In the genomic region with DNA sequence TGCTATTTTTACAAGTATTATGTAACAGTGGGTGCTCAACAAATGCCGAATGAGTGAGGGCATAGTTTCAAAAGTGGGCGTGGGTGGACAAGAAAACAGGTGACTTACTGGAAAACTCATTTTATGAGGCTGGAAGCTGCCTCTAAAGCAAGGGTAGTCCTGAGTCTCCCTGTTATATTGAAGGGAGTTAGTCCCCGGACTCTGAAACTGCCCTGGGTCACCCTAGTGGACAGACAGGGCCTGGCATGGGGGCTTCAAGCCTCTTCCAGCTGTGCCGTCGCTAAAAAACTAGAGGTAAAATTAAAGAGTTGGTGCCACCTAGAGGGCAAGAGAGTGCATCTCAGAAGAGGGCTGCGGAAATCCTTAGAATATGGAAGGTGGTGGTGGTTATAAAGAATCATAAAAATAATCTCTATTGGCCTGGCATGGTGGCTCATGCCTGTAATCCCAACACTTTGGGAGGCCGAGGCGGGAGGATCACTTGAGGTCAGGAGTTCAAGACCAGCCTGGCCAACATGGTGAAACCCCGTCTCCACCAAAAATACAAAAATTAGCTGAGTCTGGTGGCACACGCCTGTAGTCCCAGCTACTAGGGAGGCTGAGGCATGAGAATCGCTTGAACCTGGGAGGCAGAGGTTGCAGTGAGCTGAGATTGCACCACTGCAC, we compare ENCODE assay signal across 1 cellular context.
TF ChIP-seq lines count a peak whose summit lies in the region.

No MANE protein-coding gene starts in this region.

TF ChIP-seq in SK-N-SH, 30 proteins besides CTCF, POLR2A, EP300 and RAD21 (continued from another document):
- TF ChIP-seq, protein P1, sequence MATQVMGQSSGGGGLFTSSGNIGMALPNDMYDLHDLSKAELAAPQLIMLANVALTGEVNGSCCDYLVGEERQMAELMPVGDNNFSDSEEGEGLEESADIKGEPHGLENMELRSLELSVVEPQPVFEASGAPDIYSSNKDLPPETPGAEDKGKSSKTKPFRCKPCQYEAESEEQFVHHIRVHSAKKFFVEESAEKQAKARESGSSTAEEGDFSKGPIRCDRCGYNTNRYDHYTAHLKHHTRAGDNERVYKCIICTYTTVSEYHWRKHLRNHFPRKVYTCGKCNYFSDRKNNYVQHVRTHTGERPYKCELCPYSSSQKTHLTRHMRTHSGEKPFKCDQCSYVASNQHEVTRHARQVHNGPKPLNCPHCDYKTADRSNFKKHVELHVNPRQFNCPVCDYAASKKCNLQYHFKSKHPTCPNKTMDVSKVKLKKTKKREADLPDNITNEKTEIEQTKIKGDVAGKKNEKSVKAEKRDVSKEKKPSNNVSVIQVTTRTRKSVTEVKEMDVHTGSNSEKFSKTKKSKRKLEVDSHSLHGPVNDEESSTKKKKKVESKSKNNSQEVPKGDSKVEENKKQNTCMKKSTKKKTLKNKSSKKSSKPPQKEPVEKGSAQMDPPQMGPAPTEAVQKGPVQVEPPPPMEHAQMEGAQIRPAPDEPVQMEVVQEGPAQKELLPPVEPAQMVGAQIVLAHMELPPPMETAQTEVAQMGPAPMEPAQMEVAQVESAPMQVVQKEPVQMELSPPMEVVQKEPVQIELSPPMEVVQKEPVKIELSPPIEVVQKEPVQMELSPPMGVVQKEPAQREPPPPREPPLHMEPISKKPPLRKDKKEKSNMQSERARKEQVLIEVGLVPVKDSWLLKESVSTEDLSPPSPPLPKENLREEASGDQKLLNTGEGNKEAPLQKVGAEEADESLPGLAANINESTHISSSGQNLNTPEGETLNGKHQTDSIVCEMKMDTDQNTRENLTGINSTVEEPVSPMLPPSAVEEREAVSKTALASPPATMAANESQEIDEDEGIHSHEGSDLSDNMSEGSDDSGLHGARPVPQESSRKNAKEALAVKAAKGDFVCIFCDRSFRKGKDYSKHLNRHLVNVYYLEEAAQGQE (IDR thresholded peaks at IDR 0.05; ENCODE audit: low read depth, low read length), result 0 out of 2 replicates have a peak, but pooled peaks have one; percentile 18
- TF ChIP-seq MAX (IDR thresholded peaks at IDR 0.05; ENCODE audit: low read depth) (peak; percentile 43; the same call in 1 of the 2 replicates), PBX3 (IDR thresholded peaks at IDR 0.05) (0 out of 2 replicates have a peak, but pooled peaks have one; percentile 5), GABPA (IDR thresholded peaks at IDR 0.05; ENCODE audit: low read depth) (0 out of 2 replicates have a peak, but pooled peaks have one; percentile 11), TCF12 (IDR thresholded peaks at IDR 0.05) (peak; percentile 40), MXI1 (IDR thresholded peaks at IDR 0.05; ENCODE audit: low read depth, low read length) (peak; percentile 66; the same call in 1 of the 2 replicates), SMC3 (IDR thresholded peaks at IDR 0.05; ENCODE audit: low read depth, low read length) (peak; percentile 78)
